ENCODE assay signal across 1 cellular context in the genomic region with DNA sequence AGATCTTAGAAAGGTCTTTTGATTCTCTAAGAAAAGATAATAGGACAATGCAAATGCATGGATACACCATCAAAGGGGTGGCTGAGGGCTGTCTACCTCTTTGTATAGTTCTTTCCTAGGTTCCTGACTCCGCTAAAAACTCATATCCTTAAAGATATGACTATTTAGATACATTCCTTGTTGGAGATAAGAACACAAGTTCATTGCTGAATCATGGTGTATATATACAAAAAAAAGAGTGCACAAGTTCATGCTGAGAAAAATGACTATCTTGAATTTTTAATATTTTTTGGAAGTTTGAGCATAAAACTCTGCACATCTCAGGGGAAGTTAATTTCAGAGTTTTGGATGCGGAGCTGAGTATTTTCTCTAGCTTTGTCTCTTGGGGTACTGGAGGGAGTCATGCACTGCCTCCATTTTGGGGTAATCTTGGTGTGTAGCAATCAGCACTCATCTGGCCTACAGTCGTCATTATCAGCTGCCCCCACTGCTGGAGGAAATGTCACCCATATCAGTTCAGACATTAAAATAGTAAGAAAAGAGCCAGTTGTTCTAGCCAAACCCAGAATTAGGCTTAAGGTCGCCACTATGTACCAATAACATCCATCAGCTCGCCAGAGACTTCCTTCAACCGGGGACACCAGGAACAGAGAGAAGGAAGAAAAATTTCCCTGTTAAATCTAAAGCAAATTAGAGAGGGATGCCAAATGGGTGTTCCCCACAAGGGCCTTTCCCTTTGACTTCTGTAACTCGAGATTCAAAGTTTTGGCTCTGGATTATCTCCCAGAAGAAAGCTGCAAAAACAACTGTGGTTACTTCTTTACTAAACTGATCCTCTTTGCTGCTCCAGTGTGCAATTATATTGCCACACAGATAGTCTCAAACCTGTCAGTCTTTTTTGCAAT.
TF ChIP-seq lines count a peak whose summit lies in the region.

No MANE protein-coding gene starts in this region.

TF ChIP-seq in GM12878, 131 proteins besides CTCF, POLR2A, EP300 and RAD21 (continued from another document and continues in another):
- TF ChIP-seq, protein P1, sequence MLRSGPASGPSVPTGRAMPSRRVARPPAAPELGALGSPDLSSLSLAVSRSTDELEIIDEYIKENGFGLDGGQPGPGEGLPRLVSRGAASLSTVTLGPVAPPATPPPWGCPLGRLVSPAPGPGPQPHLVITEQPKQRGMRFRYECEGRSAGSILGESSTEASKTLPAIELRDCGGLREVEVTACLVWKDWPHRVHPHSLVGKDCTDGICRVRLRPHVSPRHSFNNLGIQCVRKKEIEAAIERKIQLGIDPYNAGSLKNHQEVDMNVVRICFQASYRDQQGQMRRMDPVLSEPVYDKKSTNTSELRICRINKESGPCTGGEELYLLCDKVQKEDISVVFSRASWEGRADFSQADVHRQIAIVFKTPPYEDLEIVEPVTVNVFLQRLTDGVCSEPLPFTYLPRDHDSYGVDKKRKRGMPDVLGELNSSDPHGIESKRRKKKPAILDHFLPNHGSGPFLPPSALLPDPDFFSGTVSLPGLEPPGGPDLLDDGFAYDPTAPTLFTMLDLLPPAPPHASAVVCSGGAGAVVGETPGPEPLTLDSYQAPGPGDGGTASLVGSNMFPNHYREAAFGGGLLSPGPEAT (IDR thresholded peaks at IDR 0.05; ENCODE audit: low read depth), result 0 out of 2 replicates have a peak, but pooled peaks have one; percentile 53
- TF ChIP-seq, protein P2, sequence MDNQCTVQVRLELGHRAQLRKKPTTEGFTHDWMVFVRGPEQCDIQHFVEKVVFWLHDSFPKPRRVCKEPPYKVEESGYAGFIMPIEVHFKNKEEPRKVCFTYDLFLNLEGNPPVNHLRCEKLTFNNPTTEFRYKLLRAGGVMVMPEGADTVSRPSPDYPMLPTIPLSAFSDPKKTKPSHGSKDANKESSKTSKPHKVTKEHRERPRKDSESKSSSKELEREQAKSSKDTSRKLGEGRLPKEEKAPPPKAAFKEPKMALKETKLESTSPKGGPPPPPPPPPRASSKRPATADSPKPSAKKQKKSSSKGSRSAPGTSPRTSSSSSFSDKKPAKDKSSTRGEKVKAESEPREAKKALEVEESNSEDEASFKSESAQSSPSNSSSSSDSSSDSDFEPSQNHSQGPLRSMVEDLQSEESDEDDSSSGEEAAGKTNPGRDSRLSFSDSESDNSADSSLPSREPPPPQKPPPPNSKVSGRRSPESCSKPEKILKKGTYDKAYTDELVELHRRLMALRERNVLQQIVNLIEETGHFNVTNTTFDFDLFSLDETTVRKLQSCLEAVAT (IDR thresholded peaks at IDR 0.05), result peak; percentile 95
- TF ChIP-seq POLR2AphosphoS5 (IDR thresholded peaks at IDR 0.05; ENCODE audit: low read length), result peak; percentile 92
- peak; percentile 72 for TF ChIP-seq POLR2AphosphoS2 (IDR thresholded peaks at IDR 0.05; ENCODE audit: low read depth, low read length)
- no peak for TF ChIP-seq ZNF217 (IDR thresholded peaks at IDR 0.05)
- TF ChIP-seq POU2F2 (IDR thresholded peaks at IDR 0.05; ENCODE audit: borderline replicate concordance, low read depth, low read length), result 0 out of 3 replicates have a peak, but pooled peaks have one; percentile 42
- no peak for TF ChIP-seq MYB (IDR thresholded peaks at IDR 0.05; ENCODE audit: borderline replicate concordance, low read depth, low read length)
- no peak for TF ChIP-seq MEF2B (IDR thresholded peaks at IDR 0.05; ENCODE audit: partially characterized antibody, poor library complexity, severe bottlenecking)
- TF ChIP-seq SREBF1 (IDR thresholded peaks at IDR 0.05; ENCODE audit: low read length), result no peak
- TF ChIP-seq, protein P3, sequence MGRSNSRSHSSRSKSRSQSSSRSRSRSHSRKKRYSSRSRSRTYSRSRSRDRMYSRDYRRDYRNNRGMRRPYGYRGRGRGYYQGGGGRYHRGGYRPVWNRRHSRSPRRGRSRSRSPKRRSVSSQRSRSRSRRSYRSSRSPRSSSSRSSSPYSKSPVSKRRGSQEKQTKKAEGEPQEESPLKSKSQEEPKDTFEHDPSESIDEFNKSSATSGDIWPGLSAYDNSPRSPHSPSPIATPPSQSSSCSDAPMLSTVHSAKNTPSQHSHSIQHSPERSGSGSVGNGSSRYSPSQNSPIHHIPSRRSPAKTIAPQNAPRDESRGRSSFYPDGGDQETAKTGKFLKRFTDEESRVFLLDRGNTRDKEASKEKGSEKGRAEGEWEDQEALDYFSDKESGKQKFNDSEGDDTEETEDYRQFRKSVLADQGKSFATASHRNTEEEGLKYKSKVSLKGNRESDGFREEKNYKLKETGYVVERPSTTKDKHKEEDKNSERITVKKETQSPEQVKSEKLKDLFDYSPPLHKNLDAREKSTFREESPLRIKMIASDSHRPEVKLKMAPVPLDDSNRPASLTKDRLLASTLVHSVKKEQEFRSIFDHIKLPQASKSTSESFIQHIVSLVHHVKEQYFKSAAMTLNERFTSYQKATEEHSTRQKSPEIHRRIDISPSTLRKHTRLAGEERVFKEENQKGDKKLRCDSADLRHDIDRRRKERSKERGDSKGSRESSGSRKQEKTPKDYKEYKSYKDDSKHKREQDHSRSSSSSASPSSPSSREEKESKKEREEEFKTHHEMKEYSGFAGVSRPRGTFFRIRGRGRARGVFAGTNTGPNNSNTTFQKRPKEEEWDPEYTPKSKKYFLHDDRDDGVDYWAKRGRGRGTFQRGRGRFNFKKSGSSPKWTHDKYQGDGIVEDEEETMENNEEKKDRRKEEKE (IDR thresholded peaks at IDR 0.05), result no peak
- TF ChIP-seq RUNX3 (IDR thresholded peaks at IDR 0.05; ENCODE audit: low read length), result peak; percentile 19
- TF ChIP-seq SIN3A (IDR thresholded peaks at IDR 0.05; ENCODE audit: low read depth, low read length), result no peak
- no peak for TF ChIP-seq MEF2A (IDR thresholded peaks at IDR 0.05; ENCODE audit: insufficient read depth, low read depth, low read length)
- TF ChIP-seq YY1 (IDR thresholded peaks at IDR 0.05; ENCODE audit: low read depth, low read length), result peak; percentile 87
- no peak for TF ChIP-seq CREM (IDR thresholded peaks at IDR 0.05; ENCODE audit: low read depth)
- TF ChIP-seq ZNF384 (IDR thresholded peaks at IDR 0.05; ENCODE audit: borderline replicate concordance, low read depth, low read length), result no peak
- TF ChIP-seq ASH2L (IDR thresholded peaks at IDR 0.05; ENCODE audit: borderline replicate concordance, low read depth), result no peak
- no peak for TF ChIP-seq BMI1 (IDR thresholded peaks at IDR 0.05; ENCODE audit: borderline replicate concordance)
- TF ChIP-seq JUNB (IDR thresholded peaks at IDR 0.05), result no peak
- no peak for TF ChIP-seq KDM1A (IDR thresholded peaks at IDR 0.05; ENCODE audit: borderline replicate concordance)
- no peak for TF ChIP-seq EED (IDR thresholded peaks at IDR 0.05; ENCODE audit: low read depth)
- no peak for TF ChIP-seq SUZ12 (IDR thresholded peaks at IDR 0.05; ENCODE audit: unreplicated experiment)
- TF ChIP-seq, protein P4, sequence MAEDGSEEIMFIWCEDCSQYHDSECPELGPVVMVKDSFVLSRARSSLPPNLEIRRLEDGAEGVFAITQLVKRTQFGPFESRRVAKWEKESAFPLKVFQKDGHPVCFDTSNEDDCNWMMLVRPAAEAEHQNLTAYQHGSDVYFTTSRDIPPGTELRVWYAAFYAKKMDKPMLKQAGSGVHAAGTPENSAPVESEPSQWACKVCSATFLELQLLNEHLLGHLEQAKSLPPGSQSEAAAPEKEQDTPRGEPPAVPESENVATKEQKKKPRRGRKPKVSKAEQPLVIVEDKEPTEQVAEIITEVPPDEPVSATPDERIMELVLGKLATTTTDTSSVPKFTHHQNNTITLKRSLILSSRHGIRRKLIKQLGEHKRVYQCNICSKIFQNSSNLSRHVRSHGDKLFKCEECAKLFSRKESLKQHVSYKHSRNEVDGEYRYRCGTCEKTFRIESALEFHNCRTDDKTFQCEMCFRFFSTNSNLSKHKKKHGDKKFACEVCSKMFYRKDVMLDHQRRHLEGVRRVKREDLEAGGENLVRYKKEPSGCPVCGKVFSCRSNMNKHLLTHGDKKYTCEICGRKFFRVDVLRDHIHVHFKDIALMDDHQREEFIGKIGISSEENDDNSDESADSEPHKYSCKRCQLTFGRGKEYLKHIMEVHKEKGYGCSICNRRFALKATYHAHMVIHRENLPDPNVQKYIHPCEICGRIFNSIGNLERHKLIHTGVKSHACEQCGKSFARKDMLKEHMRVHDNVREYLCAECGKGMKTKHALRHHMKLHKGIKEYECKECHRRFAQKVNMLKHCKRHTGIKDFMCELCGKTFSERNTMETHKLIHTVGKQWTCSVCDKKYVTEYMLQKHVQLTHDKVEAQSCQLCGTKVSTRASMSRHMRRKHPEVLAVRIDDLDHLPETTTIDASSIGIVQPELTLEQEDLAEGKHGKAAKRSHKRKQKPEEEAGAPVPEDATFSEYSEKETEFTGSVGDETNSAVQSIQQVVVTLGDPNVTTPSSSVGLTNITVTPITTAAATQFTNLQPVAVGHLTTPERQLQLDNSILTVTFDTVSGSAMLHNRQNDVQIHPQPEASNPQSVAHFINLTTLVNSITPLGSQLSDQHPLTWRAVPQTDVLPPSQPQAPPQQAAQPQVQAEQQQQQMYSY (CRISPR knock-in tag; IDR thresholded peaks at IDR 0.05), result no peak
- TF ChIP-seq CHD4 (IDR thresholded peaks at IDR 0.05), result no peak
- TF ChIP-seq LARP7 (IDR thresholded peaks at IDR 0.05), result peak; percentile 50; the same call in 1 of the 2 replicates
- peak; percentile 52; the same call in 1 of the 2 replicates for TF ChIP-seq BACH1 (IDR thresholded peaks at IDR 0.05; ENCODE audit: borderline replicate concordance)
- TF ChIP-seq PAX5 (IDR thresholded peaks at IDR 0.05; ENCODE audit: borderline replicate concordance, low read depth, low read length), result no peak
- peak; percentile 51 for TF ChIP-seq SMAD1 (IDR thresholded peaks at IDR 0.05; ENCODE audit: low read depth, partially characterized antibody)
- TF ChIP-seq SMARCA5 (IDR thresholded peaks at IDR 0.05), result no peak
- no peak for TF ChIP-seq NR2C2 (IDR thresholded peaks at IDR 0.05; ENCODE audit: borderline replicate concordance, control insufficient read depth, insufficient read length, low read depth)
- TF ChIP-seq EZH2 (IDR thresholded peaks at IDR 0.05; ENCODE audit: borderline replicate concordance, control insufficient read depth, low read depth, low read length), result no peak
- no peak for TF ChIP-seq ESRRA (IDR thresholded peaks at IDR 0.05; ENCODE audit: low read length)
- TF ChIP-seq IKZF1 (conservative IDR thresholded peaks at IDR 0.05), result 0 out of 2 replicates have a peak, but pooled peaks have one; percentile 39
- TF ChIP-seq RBBP5 (conservative IDR thresholded peaks at IDR 0.05), result no peak
- no peak for TF ChIP-seq NR2C1 (IDR thresholded peaks at IDR 0.05)
- TF ChIP-seq NFYA (IDR thresholded peaks at IDR 0.05; ENCODE audit: borderline replicate concordance, low read depth, low read length), result no peak
- TF ChIP-seq ZZZ3 (IDR thresholded peaks at IDR 0.05; ENCODE audit: control insufficient read depth, insufficient read length, low read depth), result no peak
- no peak for TF ChIP-seq IKZF2 (IDR thresholded peaks at IDR 0.05)
- TF ChIP-seq SIX5 (IDR thresholded peaks at IDR 0.05; ENCODE audit: low read depth, low read length, severe bottlenecking), result no peak
- 0 out of 2 replicates have a peak, but pooled peaks have one; percentile 42 for TF ChIP-seq TAF1 (IDR thresholded peaks at IDR 0.05; ENCODE audit: borderline replicate concordance, low read depth, low read length)
- TF ChIP-seq MYC (IDR thresholded peaks at IDR 0.05; ENCODE audit: insufficient read depth, insufficient read length, insufficient replicate concordance, low read length, severe bottlenecking), result no peak
- peak; percentile 59; the same call in 1 of the 2 replicates for TF ChIP-seq NBN (IDR thresholded peaks at IDR 0.05)
- no peak for TF ChIP-seq CBFB (IDR thresholded peaks at IDR 0.05; ENCODE audit: low read depth)
- TF ChIP-seq MTA3 (IDR thresholded peaks at IDR 0.05; ENCODE audit: borderline replicate concordance, low read length), result no peak
- no peak for TF ChIP-seq FOS (IDR thresholded peaks at IDR 0.05; ENCODE audit: borderline replicate concordance, extremely low read depth, insufficient read length)
- TF ChIP-seq, protein P5, sequence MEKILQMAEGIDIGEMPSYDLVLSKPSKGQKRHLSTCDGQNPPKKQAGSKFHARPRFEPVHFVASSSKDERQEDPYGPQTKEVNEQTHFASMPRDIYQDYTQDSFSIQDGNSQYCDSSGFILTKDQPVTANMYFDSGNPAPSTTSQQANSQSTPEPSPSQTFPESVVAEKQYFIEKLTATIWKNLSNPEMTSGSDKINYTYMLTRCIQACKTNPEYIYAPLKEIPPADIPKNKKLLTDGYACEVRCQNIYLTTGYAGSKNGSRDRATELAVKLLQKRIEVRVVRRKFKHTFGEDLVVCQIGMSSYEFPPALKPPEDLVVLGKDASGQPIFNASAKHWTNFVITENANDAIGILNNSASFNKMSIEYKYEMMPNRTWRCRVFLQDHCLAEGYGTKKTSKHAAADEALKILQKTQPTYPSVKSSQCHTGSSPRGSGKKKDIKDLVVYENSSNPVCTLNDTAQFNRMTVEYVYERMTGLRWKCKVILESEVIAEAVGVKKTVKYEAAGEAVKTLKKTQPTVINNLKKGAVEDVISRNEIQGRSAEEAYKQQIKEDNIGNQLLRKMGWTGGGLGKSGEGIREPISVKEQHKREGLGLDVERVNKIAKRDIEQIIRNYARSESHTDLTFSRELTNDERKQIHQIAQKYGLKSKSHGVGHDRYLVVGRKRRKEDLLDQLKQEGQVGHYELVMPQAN (conservative IDR thresholded peaks at IDR 0.05), result no peak
- TF ChIP-seq TBL1XR1 (IDR thresholded peaks at IDR 0.05; ENCODE audit: low read depth, low read length), result no peak
- TF ChIP-seq GABPA (IDR thresholded peaks at IDR 0.05; ENCODE audit: low read depth), result no peak
- 0 out of 2 replicates have a peak, but pooled peaks have one; percentile 32 for TF ChIP-seq DPF2 (IDR thresholded peaks at IDR 0.05)
- TF ChIP-seq CHD1 (IDR thresholded peaks at IDR 0.05; ENCODE audit: low read depth, low read length), result no peak
- TF ChIP-seq, protein P6, sequence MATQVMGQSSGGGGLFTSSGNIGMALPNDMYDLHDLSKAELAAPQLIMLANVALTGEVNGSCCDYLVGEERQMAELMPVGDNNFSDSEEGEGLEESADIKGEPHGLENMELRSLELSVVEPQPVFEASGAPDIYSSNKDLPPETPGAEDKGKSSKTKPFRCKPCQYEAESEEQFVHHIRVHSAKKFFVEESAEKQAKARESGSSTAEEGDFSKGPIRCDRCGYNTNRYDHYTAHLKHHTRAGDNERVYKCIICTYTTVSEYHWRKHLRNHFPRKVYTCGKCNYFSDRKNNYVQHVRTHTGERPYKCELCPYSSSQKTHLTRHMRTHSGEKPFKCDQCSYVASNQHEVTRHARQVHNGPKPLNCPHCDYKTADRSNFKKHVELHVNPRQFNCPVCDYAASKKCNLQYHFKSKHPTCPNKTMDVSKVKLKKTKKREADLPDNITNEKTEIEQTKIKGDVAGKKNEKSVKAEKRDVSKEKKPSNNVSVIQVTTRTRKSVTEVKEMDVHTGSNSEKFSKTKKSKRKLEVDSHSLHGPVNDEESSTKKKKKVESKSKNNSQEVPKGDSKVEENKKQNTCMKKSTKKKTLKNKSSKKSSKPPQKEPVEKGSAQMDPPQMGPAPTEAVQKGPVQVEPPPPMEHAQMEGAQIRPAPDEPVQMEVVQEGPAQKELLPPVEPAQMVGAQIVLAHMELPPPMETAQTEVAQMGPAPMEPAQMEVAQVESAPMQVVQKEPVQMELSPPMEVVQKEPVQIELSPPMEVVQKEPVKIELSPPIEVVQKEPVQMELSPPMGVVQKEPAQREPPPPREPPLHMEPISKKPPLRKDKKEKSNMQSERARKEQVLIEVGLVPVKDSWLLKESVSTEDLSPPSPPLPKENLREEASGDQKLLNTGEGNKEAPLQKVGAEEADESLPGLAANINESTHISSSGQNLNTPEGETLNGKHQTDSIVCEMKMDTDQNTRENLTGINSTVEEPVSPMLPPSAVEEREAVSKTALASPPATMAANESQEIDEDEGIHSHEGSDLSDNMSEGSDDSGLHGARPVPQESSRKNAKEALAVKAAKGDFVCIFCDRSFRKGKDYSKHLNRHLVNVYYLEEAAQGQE (IDR thresholded peaks at IDR 0.05; ENCODE audit: low read depth, low read length), result 0 out of 2 replicates have a peak, but pooled peaks have one; percentile 38
